ENCODE assay signal across 27 cellular contexts in the genomic region with DNA sequence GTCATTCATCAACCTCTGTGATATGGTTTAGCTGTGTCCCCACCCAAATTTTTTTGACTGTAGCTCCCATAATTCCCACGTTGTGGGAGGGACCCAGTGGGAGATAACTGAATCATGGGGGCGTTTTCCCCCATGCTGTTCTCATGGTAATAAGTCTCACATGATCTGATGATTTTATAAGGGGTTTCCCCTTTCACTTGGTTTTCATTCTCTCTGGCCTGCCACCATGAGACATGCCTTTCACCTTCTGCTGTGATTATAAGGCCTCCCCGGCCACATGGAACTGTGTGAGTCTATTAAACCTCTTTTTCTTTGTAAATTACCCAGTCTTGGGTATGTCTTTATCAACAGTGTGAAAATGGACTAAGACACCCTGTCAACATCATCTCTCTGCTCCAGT. TPM values are rescaled to one million over a fixed set of nuclear protein-coding genes. Genes with fewer than 3 reads are reported as not detected.
"Had no signal": no experiment of that assay in that cellular context is flagged by ENCODE, and none has a peak within 500 bp of the region (broad histone marks: within the 10 kb centered on the region; RNA-seq: fewer than 3 reads in every experiment).

No MANE protein-coding gene starts in this region.

- H3K27me3 ChIP-seq: colonic mucosa, dorsolateral prefrontal cortex, upper lobe of left lung had no signal

- H3K4me3 Mint-ChIP-seq: activated naive CD8-positive, alpha-beta T cell treated with anti-CD3 and anti-CD28 coated beads, Interleukin-2, amount 10 ng/mL, durations not matched to agents 7 days and 5 days; effector memory CD8-positive, alpha-beta T cell; immature natural killer cell; T-helper 17 cell had no signal

- H3K27ac ChIP-seq: colonic mucosa, dorsolateral prefrontal cortex, lower lobe of right lung, parathyroid adenoma, thoracic aorta, upper lobe of left lung had no signal

- H3K27me3 Mint-ChIP-seq: activated naive CD8-positive, alpha-beta T cell treated with anti-CD3 and anti-CD28 coated beads, Interleukin-2, amount 10 ng/mL, durations not matched to agents 7 days and 5 days; effector memory CD8-positive, alpha-beta T cell; T-helper 17 cell had no signal

- H3K36me3 ChIP-seq: colonic mucosa had no signal

- H3K4me1 ChIP-seq: colonic mucosa, lower lobe of right lung, parathyroid adenoma, upper lobe of left lung had no signal

- H3K9me3 Mint-ChIP-seq: activated naive CD8-positive, alpha-beta T cell treated with anti-CD3 and anti-CD28 coated beads, Interleukin-2, amount 10 ng/mL, durations not matched to agents 7 days and 5 days; effector memory CD8-positive, alpha-beta T cell; immature natural killer cell had no signal

- H3K4me1 Mint-ChIP-seq: immature natural killer cell had no signal

- H3K27ac Mint-ChIP-seq: activated naive CD8-positive, alpha-beta T cell treated with anti-CD3 and anti-CD28 coated beads, Interleukin-2, amount 10 ng/mL, durations not matched to agents 7 days and 5 days; immature natural killer cell; T-helper 17 cell had no signal

- H3K9me3 ChIP-seq: colonic mucosa, lower lobe of right lung, mucosa of descending colon, thoracic aorta, upper lobe of left lung had no signal

- DNase-seq: activated naive CD8-positive, alpha-beta T cell treated with anti-CD3 and anti-CD28 coated beads, Interleukin-2, amount 10 ng/mL, durations not matched to agents 7 days and 5 days; activated T-cell treated with anti-CD3 and anti-CD28 coated beads, Interleukin-2, amount 50 U/mL, for 1 hour; amygdala; colonic mucosa; dorsolateral prefrontal cortex; effector memory CD8-positive, alpha-beta T cell; foreskin melanocyte; immature natural killer cell; lower lobe of right lung; mesendoderm; mucosa of descending colon; nucleus accumbens; right cardiac atrium; stimulated activated CD4-positive, alpha-beta T cell treated with anti-CD3 and anti-CD28 coated beads, Interleukin-1b, Interleukin-23, amount 100 ng/mL, for 48 hours; SW 1271; T-helper 17 cell; upper lobe of left lung had no signal

- H3K4me3 ChIP-seq: colonic mucosa, dorsolateral prefrontal cortex, lower lobe of right lung, mucosa of descending colon, thoracic aorta, upper lobe of left lung had no signal

RNA-seq across cellular contexts. Expression of gene FOXR1, which starts 35.1 kb away (rescaled TPM):
- total RNA-seq: activated naive CD8-positive, alpha-beta T cell treated with anti-CD3 and anti-CD28 coated beads, Interleukin-2, amount 10 ng/mL, durations not matched to agents 7 days and 5 days; bronchial epithelial cell; colonic mucosa; endothelial cell of umbilical vein; esophagus mucosa; kidney epithelial cell; left lobe of liver; lower lobe of right lung; mucosa of descending colon; pulmonary artery endothelial cell; right cardiac atrium; skeletal muscle tissue; T-helper 17 cell; thoracic aorta; upper lobe of left lung had no signal
- polyA plus RNA-seq: endothelial cell of umbilical vein, immature natural killer cell, neural cell, right cardiac atrium had no signal
